ENCODE assay signal across 28 cellular contexts in genomic region chr12:26278266-26278665, GRCh38.
"Had no signal": no experiment of that assay in that cellular context is flagged by ENCODE, and none has a peak within 500 bp of the region (broad histone marks: within the 10 kb centered on the region; RNA-seq: fewer than 3 reads in every experiment).

No MANE protein-coding gene starts in this region.

- H3K9me3 ChIP-seq: heart left ventricle, mucosa of descending colon, right lobe of liver, thoracic aorta, upper lobe of left lung had no signal

- H3K4me3 ChIP-seq: coronary artery, heart left ventricle, mucosa of descending colon, right lobe of liver, thoracic aorta, upper lobe of left lung had no signal

- H3K27ac ChIP-seq: coronary artery, epithelial cell of prostate, right lobe of liver, thoracic aorta, upper lobe of left lung had no signal

- DNase-seq: activated CD4-positive, alpha-beta T cell treated with anti-CD3 and anti-CD28 coated beads for 4 hours; activated CD4-positive, alpha-beta T cell treated with anti-CD3 and anti-CD28 coated beads, Interleukin-2, amount 50 U/mL, for 48 hours; activated CD4-positive, CD25-positive, alpha-beta regulatory T cell; activated naive CD4-positive, alpha-beta T cell treated with Interleukin-2 at 50 U/mL for 16 hours; activated naive CD8-positive, alpha-beta T cell treated with anti-CD3 and anti-CD28 coated beads, Interleukin-2, amount 10 ng/mL, durations not matched to agents 7 days and 5 days; activated T-cell treated with anti-CD3 and anti-CD28 coated beads, Interleukin-2, amount 50 U/mL, for 48 hours; amniotic stem cell; cerebellar nuclear complex; heart left ventricle; islet precursor cell; left cardiac atrium; mesendoderm; mucosa of descending colon; naive thymus-derived CD4-positive, alpha-beta T cell; occipital lobe; posterior cingulate gyrus; right lobe of liver; small intestine; stimulated activated CD4-positive, alpha-beta T cell treated with anti-CD3 and anti-CD28 coated beads, Interleukin-15, amount 100 ng/mL, for 24 hours; stimulated activated CD4-positive, alpha-beta T cell treated with anti-CD3 and anti-CD28 coated beads, Interleukin-2, amount 100 ng/mL, for 48 hours; stimulated activated CD8-positive, alpha-beta memory T cell treated with anti-CD3 and anti-CD28 coated beads, Interleukin-4, amount 100 ng/mL, for 48 hours; stimulated activated naive CD4-positive, alpha-beta T cell treated with Interleukin-2 at 50 U/mL for 16 hours; T-helper 1 cell; T-helper 9 cell; upper lobe of left lung had no signal

- ATAC-seq: heart left ventricle; left cardiac atrium; mucosa of descending colon; naive thymus-derived CD4-positive, alpha-beta T cell; right lobe of liver had no signal

- H3K27ac Mint-ChIP-seq: activated naive CD8-positive, alpha-beta T cell treated with anti-CD3 and anti-CD28 coated beads, Interleukin-2, amount 10 ng/mL, durations not matched to agents 7 days and 5 days; naive thymus-derived CD4-positive, alpha-beta T cell had no signal

- H3K36me3 ChIP-seq: heart left ventricle, right lobe of liver, thoracic aorta, upper lobe of left lung had no signal

- H3K36me3 Mint-ChIP-seq: activated naive CD8-positive, alpha-beta T cell treated with anti-CD3 and anti-CD28 coated beads, Interleukin-2, amount 10 ng/mL, durations not matched to agents 7 days and 5 days; naive thymus-derived CD4-positive, alpha-beta T cell had no signal

- H3K9me3 Mint-ChIP-seq: activated naive CD8-positive, alpha-beta T cell treated with anti-CD3 and anti-CD28 coated beads, Interleukin-2, amount 10 ng/mL, durations not matched to agents 7 days and 5 days; naive thymus-derived CD4-positive, alpha-beta T cell had no signal

- H3K27me3 ChIP-seq: heart left ventricle, right lobe of liver, upper lobe of left lung had no signal
